In the genomic region with DNA sequence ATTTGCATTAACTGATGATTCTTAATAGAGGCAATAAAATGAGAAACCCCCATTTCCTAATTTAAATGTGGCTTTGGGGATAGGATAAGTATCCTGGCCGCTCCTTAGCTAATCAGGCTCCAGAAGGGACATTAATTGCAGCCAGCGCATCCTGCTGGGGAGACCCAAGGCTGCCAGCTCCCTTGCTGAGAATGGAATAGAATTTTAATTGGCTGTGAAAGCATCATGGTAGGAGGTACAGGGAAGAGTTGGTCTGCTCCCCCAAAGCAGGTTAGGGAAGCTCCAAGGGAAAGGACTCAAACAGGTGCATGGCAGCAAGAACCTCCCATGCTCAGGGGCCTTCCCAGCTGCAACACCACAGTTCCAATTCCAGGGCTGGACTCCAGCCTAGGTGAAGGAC, we compare ENCODE assay signal across 20 cellular contexts.
"Had no signal": no experiment of that assay in that cellular context is flagged by ENCODE, and none has a peak within 500 bp of the region (broad histone marks: within the 10 kb centered on the region; RNA-seq: fewer than 3 reads in every experiment).

No MANE protein-coding gene starts in this region.

- ATAC-seq: activated CD8-positive, alpha-beta T cell treated with anti-CD3 and anti-CD28 coated beads, Interleukin-2, amount 10 ng/mL, durations not matched to agents 7 days and 5 days had no signal

- DNase-seq: activated CD4-positive, alpha-beta T cell treated with anti-CD3 and anti-CD28 coated beads for 48 hours; activated CD4-positive, alpha-beta T cell treated with anti-CD3 and anti-CD28 coated beads, Interleukin-2, amount 50 U/mL, for 4 hours; activated CD4-positive, CD25-positive, alpha-beta regulatory T cell treated with anti-CD3 and anti-CD28 coated beads, Interleukin-2, amount 50 U/mL, for 72 hours; activated CD8-positive, alpha-beta memory T cell treated with anti-CD3 and anti-CD28 coated beads, Interleukin-2, amount 50 U/mL, for 48 hours; activated CD8-positive, alpha-beta T cell treated with anti-CD3 and anti-CD28 coated beads, Interleukin-2, amount 10 ng/mL, durations not matched to agents 7 days and 5 days; activated naive CD4-positive, alpha-beta T cell; activated T-cell treated with anti-CD3 and anti-CD28 coated beads, Interleukin-2, amount 50 U/mL, for 1 hour; aorta; Karpas-422; MM.1S; NCI-H1105; NCI-H1436; NCI-H187 treated with DMSO at 0.1 percent for 48 hours; NCI-H2081 treated with DMSO at 0.1 percent for 48 hours; NCI-H2171; NCI-H2227 treated with DMSO at 0.1 percent for 48 hours; NCI-H510A; NCI-H526 treated with DMSO at 0.1 percent for 48 hours; NK-92 treated with Interleukin-12 subunit alpha and Interleukin-12 subunit beta, amount 100 ng/mL, for 24 hours; SHP77 had no signal
